1 cellular context compared by ENCODE assay signal in genomic region chr7:108129018-108129965, GRCh38.
TF ChIP-seq lines count a peak whose summit lies in the region.

No MANE protein-coding gene starts in this region.

TF ChIP-seq in K562, 482 proteins besides CTCF, POLR2A, EP300 and RAD21 (continued from another document):
- no peak for TF ChIP-seq KHSRP (IDR thresholded peaks at IDR 0.05)
- TF ChIP-seq MAZ (CRISPR knock-in tag; conservative IDR thresholded peaks at IDR 0.05 in 1 of 2, IDR thresholded peaks at IDR 0.05 in 1 of 2): no peak
- TF ChIP-seq FOXK2 (conservative IDR thresholded peaks at IDR 0.05 in 1 of 2, IDR thresholded peaks at IDR 0.05 in 1 of 2; ENCODE audit: low read depth in 2 of 2): no peak
- no peak for TF ChIP-seq HIVEP1 (CRISPR knock-in tag; IDR thresholded peaks at IDR 0.05)
- no peak for TF ChIP-seq E2F1 (CRISPR knock-in tag; IDR thresholded peaks at IDR 0.05)
- TF ChIP-seq TAL1 (IDR thresholded peaks at IDR 0.05): peak; percentile 53
- no peak for TF ChIP-seq SAP30 (IDR thresholded peaks at IDR 0.05; ENCODE audit: borderline replicate concordance, insufficient read depth, low read depth, low read length, poor library complexity, severe bottlenecking)
- no peak for TF ChIP-seq ZNF395 (CRISPR knock-in tag; IDR thresholded peaks at IDR 0.05)
- TF ChIP-seq E2F3 (CRISPR knock-in tag; IDR thresholded peaks at IDR 0.05): no peak
- no peak for TF ChIP-seq ZNF707 (CRISPR knock-in tag; conservative IDR thresholded peaks at IDR 0.05)
- TF ChIP-seq ATF3 (IDR thresholded peaks at IDR 0.05): peak; percentile 55; the same call in 1 of the 2 replicates
- no peak for TF ChIP-seq ATF3 (CRISPR knock-in tag; conservative IDR thresholded peaks at IDR 0.05)
- no peak for TF ChIP-seq ZNF518B (CRISPR knock-in tag; IDR thresholded peaks at IDR 0.05)
- no peak for TF ChIP-seq PRDM10 (IDR thresholded peaks at IDR 0.05; ENCODE audit: partially characterized antibody)
- TF ChIP-seq GATA2 (CRISPR knock-in tag; IDR thresholded peaks at IDR 0.05): no peak
- no peak for TF ChIP-seq CEBPG (CRISPR knock-in tag; IDR thresholded peaks at IDR 0.05)
- peak in 1 of 2 experiments; percentile 89; a peak in 3 of 4 replicates for TF ChIP-seq CEBPG (tag; conservative IDR thresholded peaks at IDR 0.05 in 1 of 2, IDR thresholded peaks at IDR 0.05 in 1 of 2)
- TF ChIP-seq ZZZ3 (IDR thresholded peaks at IDR 0.05): no peak
- TF ChIP-seq ARID1B (IDR thresholded peaks at IDR 0.05): peak; percentile 30; the same call in 1 of the 2 replicates
